Comparison of ENCODE assay signal across 8 cellular contexts in genomic region chr17:40122944-40123810, GRCh38. TPM values are rescaled to one million over a fixed set of nuclear protein-coding genes. Genes with fewer than 3 reads are reported as not detected.
DNase-seq lines count a peak whose midpoint lies in the region; ATAC-seq, FAIRE-seq and TF ChIP-seq lines count a peak whose summit lies in the region.

No MANE protein-coding gene starts in this region.

- 0 out of 2 replicates have a peak overlapping the region, but pooled peaks have one; percentile 34 for H2BK20ac ChIP-seq in IMR-90 (ENCODE audit: low read depth, low read length)

- H3K4ac ChIP-seq in IMR-90 (ENCODE audit: low read depth, low read length) = peak overlapping the region; percentile 97

- POLR2A ChIA-PET in A673 (lab: Charles Lee; ENCODE audit: low non-redundant PET) (interaction anchor here (0.6 kb wide), 1 partner anchor 22 kb away, joined by 4 read pairs; no protein-coding TSS in a partner anchor), IMR-90 (lab: Charles Lee; ENCODE audit: unreplicated experiment) (interaction anchor here (0.8 to 1.6 kb wide), 3 partner anchors 10 to 16 kb away, joined by 3 to 5 read pairs (median 4); no protein-coding TSS in a partner anchor)

- peak overlapping the region; percentile 83 for H2BK120ac ChIP-seq in IMR-90 (ENCODE audit: low read depth, low read length)

- H3K4me3 ChIP-seq in A673 (ENCODE audit: low read depth, low read length, poor library complexity, severe bottlenecking) (peak overlapping the region; percentile 96), IMR-90 (ENCODE audit: insufficient read depth, low read depth, low read length) (peak overlapping the region; percentile 93), RWPE2 (ENCODE audit: severe bottlenecking) (peak overlapping the region; percentile 91), prostate gland (peak overlapping the region; percentile 100)

- H3K9me3 ChIP-seq in A673 (ENCODE audit: low read depth, low read length, poor library complexity, severe bottlenecking) = no peaks in the 10 kb centered on the region
- H3K9me3 ChIP-seq in IMR-90 (ENCODE audit: control insufficient read depth, insufficient read depth, low read length) = no peaks in the 10 kb centered on the region
- no peaks in the 10 kb centered on the region for H3K9me3 ChIP-seq in RWPE2 (ENCODE audit: severe bottlenecking)
- no peaks in the 10 kb centered on the region for H3K9me3 ChIP-seq in prostate gland

- ATAC-seq in IMR-90 (ENCODE audit: low read depth) = no peak
- peak; percentile 10 for ATAC-seq in RWPE2 (ENCODE audit: low read depth)
- peak; percentile 31 for ATAC-seq in left ventricle myocardium superior
- no peak for ATAC-seq in HG03457 (IDR thresholded peaks at IDR 0.05; ENCODE audit: unreplicated experiment)

- H3K4me2 ChIP-seq in IMR-90 (ENCODE audit: low read depth, low read length) = peak overlapping the region; percentile 89

- dilution Hi-C loops in IMR-90 (cut with HindIII; ENCODE audit: low sequenced_read_pairs, unreplicated experiment) = no loop called here

- H3K4me1 ChIP-seq in A673 (ENCODE audit: insufficient read depth, low read length, poor library complexity, severe bottlenecking) (no peaks in the 10 kb centered on the region), IMR-90 (ENCODE audit: control insufficient read depth, insufficient read depth, low read length) (peaks cover 4% of the 10 kb centered on the region), RWPE2 (ENCODE audit: insufficient read depth, poor library complexity, severe bottlenecking) (peaks cover 6% of the 10 kb centered on the region), prostate gland (replicated peaks) (no peaks in the 10 kb centered on the region)

- H2AK9ac ChIP-seq in IMR-90 (replicated peaks; ENCODE audit: low read depth, low read length, poor library complexity) = peak overlapping the region; percentile 100

- DNase-seq in A673 (ENCODE audit: low spot score) (peak; percentile 52), GM12891 (ENCODE audit: insufficient read length, low spot score) (peak; percentile 51), IMR-90 (peak; percentile 30), RWPE2 (ENCODE audit: low spot score) (no peak), amygdala (lab: John Stamatoyannopoulos, UW) (peak in 33 of 56 donors; percentile 10 to 60 (median 34)), left ventricle myocardium superior (peak; percentile 56), prostate gland (ENCODE audit: low spot score) (peak; percentile 49)

- peak overlapping the region; percentile 95 for H3K23ac ChIP-seq in IMR-90 (ENCODE audit: low read depth, low read length)

- peak overlapping the region; percentile 98 for H3K14ac ChIP-seq in IMR-90 (replicated peaks; ENCODE audit: low read depth, low read length)

- TF ChIP-seq RAD21 in IMR-90 (IDR thresholded peaks at IDR 0.05; ENCODE audit: low read length) = no peak

- intact Hi-C loops in A673 (cut with micrococcal nuclease; ENCODE audit: unreplicated experiment) (no loop called here), IMR-90 (cut with micrococcal nuclease) (loop anchor here (1.0 kb wide), 1 partner anchor 10 kb away; no protein-coding TSS in a partner anchor), left ventricle myocardium superior (cut with micrococcal nuclease) (no loop called here), prostate gland (cut with DNase I) (loop anchor here (5.0 kb wide), 1 partner anchor 219 kb away; no protein-coding TSS in a partner anchor)

- in situ Hi-C loops in IMR-90 (cut with MboI; ENCODE audit: low sequenced_read_pairs) = no loop called here

- H3K27ac ChIP-seq in A673 (ENCODE audit: low read depth, low read length, poor library complexity, severe bottlenecking) = peak overlapping the region; percentile 91
- H3K27ac ChIP-seq in IMR-90 (ENCODE audit: insufficient read depth, low read length) = peak overlapping the region; percentile 74
- H3K27ac ChIP-seq in RWPE2 (ENCODE audit: poor library complexity, severe bottlenecking) = peak overlapping the region; percentile 84
- H3K27ac ChIP-seq in prostate gland = peak overlapping the region; percentile 100

- H3K79me1 ChIP-seq in IMR-90 (ENCODE audit: low read depth in 1 of 2, low read length in 2 of 2) = peaks cover 10 to 53% of the 10 kb centered on the region in 2 experiments

- peak; percentile 81 for FAIRE-seq in GM12891 (lab: Jason Lieb, UNC)

- peak overlapping the region; percentile 71 for H3K18ac ChIP-seq in IMR-90 (ENCODE audit: low read depth, low read length)

- peak overlapping the region; percentile 87 for H3K9ac ChIP-seq in IMR-90 (ENCODE audit: low read depth, low read length)

- H2AK5ac ChIP-seq in IMR-90 (ENCODE audit: low read depth, low read length) = peak overlapping the region; percentile 76

- H3K36me3 ChIP-seq in A673 (ENCODE audit: insufficient read depth, low read length, poor library complexity, severe bottlenecking) (peaks cover 18% of the 10 kb centered on the region), IMR-90 (ENCODE audit: control insufficient read depth, insufficient read depth, low read length) (peaks cover 15% of the 10 kb centered on the region), RWPE2 (ENCODE audit: low read depth) (peaks cover 51% of the 10 kb centered on the region), prostate gland (no peaks in the 10 kb centered on the region)

- peaks cover 39% of the 10 kb centered on the region for H4K20me1 ChIP-seq in IMR-90 (ENCODE audit: insufficient read depth, low read length)

- CTCF ChIA-PET in A673 (lab: Charles Lee) (interaction anchor here (0.5 to 0.7 kb wide), 2 partner anchors 9 to 10 kb away, joined by 3 to 6 read pairs; no protein-coding TSS in a partner anchor), IMR-90 (lab: Yijun Ruan, JAX) (interaction anchor here (1.5 to 1.8 kb wide), 2 partner anchors 10 to 85 kb away, joined by 7 to 11 read pairs; no protein-coding TSS in a partner anchor)

- peak overlapping the region; percentile 82 for H2AFZ ChIP-seq in IMR-90 (replicated peaks; ENCODE audit: low read length, poor library complexity)

- BruUV-seq in A673 (replicated peaks; lab: Mats Ljungman, UMichigan) = no TSS peak
- no TSS peak for BruUV-seq in IMR-90 (replicated peaks; lab: Mats Ljungman, UMichigan)

- peak overlapping the region; percentile 97 for H2BK5ac ChIP-seq in IMR-90 (ENCODE audit: low read depth, low read length, poor library complexity, severe bottlenecking)

- TF ChIP-seq CTCF in A673 (conservative IDR thresholded peaks at IDR 0.05; ENCODE audit: low read depth, low read length) (no peak), IMR-90 (conservative IDR thresholded peaks at IDR 0.05; ENCODE audit: low read depth, low read length) (no peak), RWPE2 (IDR thresholded peaks at IDR 0.05; ENCODE audit: poor library complexity, severe bottlenecking) (no peak), prostate gland (IDR thresholded peaks at IDR 0.05) (peak in 2 of 4 experiments; percentile 15 to 35)

- no peak for TF ChIP-seq POLR2A in GM12891 (IDR thresholded peaks at IDR 0.05; ENCODE audit: low read depth, low read length)
- TF ChIP-seq POLR2A in IMR-90 (IDR thresholded peaks at IDR 0.05; ENCODE audit: low read depth, low read length) = no peak
- no peak for TF ChIP-seq POLR2A in prostate gland (IDR thresholded peaks at IDR 0.05)

- H4K91ac ChIP-seq in IMR-90 (ENCODE audit: insufficient read depth, low read depth, low read length) = peak overlapping the region; percentile 81

- H3K56ac ChIP-seq in IMR-90 (ENCODE audit: extremely low read depth, insufficient read depth, low read length) = peak overlapping the region; percentile 71

- H4K8ac ChIP-seq in IMR-90 (ENCODE audit: low read depth in 2 of 2, low read length in 2 of 2) = peak overlapping the region; percentile 24 to 71; a peak in 2 of 4 replicates

- peaks cover 3% of the 10 kb centered on the region for H3K9me1 ChIP-seq in IMR-90 (ENCODE audit: insufficient read depth, low read length)

- 0 to 100% methylated on average over 2 to 18 of the region's 48 CpGs for whole genome bisulfite sequencing in IMR-90 (ENCODE audit: extremely low coverage in 2 of 2, insufficient read length in 1 of 2), 2 experiments
- under 1% methylated on average over 36 of the region's 48 CpGs for WGBS in prostate gland

- H2BK15ac ChIP-seq in IMR-90 (ENCODE audit: low read depth, low read length) = no peak overlapping the region; the same call in 2 of the 3 replicates

- no peaks in the 10 kb centered on the region for H3K27me3 ChIP-seq in A673 (replicated peaks; ENCODE audit: insufficient read depth, low read depth, low read length, poor library complexity)
- no peaks in the 10 kb centered on the region for H3K27me3 ChIP-seq in IMR-90 (ENCODE audit: control insufficient read depth, insufficient read depth, low read length)
- no peaks in the 10 kb centered on the region for H3K27me3 ChIP-seq in RWPE2 (ENCODE audit: insufficient read depth, poor library complexity, severe bottlenecking)
- no peaks in the 10 kb centered on the region for H3K27me3 ChIP-seq in prostate gland (replicated peaks; ENCODE audit: insufficient read depth)

- peak overlapping the region; percentile 81; the same call in 1 of the 2 replicates for H4K5ac ChIP-seq in IMR-90 (ENCODE audit: low read depth, low read length)

RNA-seq across cellular contexts. Expression of gene MSL1, which starts 1.4 kb away (rescaled TPM):
- 56.9 and 59.9 TPM in 2 replicates for total RNA-seq in A673 (2021)
- 42.1 TPM for polyA plus RNA-seq in GM12891 (2012; ENCODE audit: low read depth, missing spikeins)
- 28.3 and 29.7 TPM in 2 replicates for total RNA-seq in IMR-90 (2012; rRNA removed)
- polyA plus RNA-seq in IMR-90 (2012; rRNA removed) = 38.4 and 48.4 TPM in 2 replicates
- 12.2 and 14.7 TPM in 2 replicates for polyA plus RNA-seq in IMR-90 (2012; cell fraction: cytosol; rRNA removed)
- 45.5 and 129 TPM in 2 replicates for polyA plus RNA-seq in IMR-90 (2012; cell fraction: nucleus; rRNA removed; ENCODE audit: low replicate concordance)
- total RNA-seq in left ventricle myocardium superior = 49.1 TPM
- 100 to 1,000 TPM in 1 of 2 donors, 10 to 100 TPM in 1; 77.0 to 112 TPM for total RNA-seq in prostate gland

RNA-seq across cellular contexts. Expression of gene CASC3, which starts 17.2 kb away (rescaled TPM):
- total RNA-seq in A673 (2021) = 65.1 and 66.5 TPM in 2 replicates
- polyA plus RNA-seq in GM12891 (2012; ENCODE audit: low read depth, missing spikeins) = 34.8 TPM
- total RNA-seq in IMR-90 (2012; rRNA removed) = 24.4 and 25.1 TPM in 2 replicates
- 36.2 and 38.9 TPM in 2 replicates for polyA plus RNA-seq in IMR-90 (2012; rRNA removed)
- polyA plus RNA-seq in IMR-90 (2012; cell fraction: cytosol; rRNA removed) = 15.9 and 19.2 TPM in 2 replicates
- polyA plus RNA-seq in IMR-90 (2012; cell fraction: nucleus; rRNA removed; ENCODE audit: low replicate concordance) = 83.7 and 153 TPM in 2 replicates
- total RNA-seq in left ventricle myocardium superior = 48.1 TPM
- 10 to 100 TPM; 59.8 to 94.3 TPM for total RNA-seq in prostate gland

RNA-seq across cellular contexts. Expression of gene NR1D1, which starts 22.8 kb away (rescaled TPM):
- 1.9 and 2.6 TPM in 2 replicates for total RNA-seq in A673 (2021)
- polyA plus RNA-seq in GM12891 (2012; ENCODE audit: low read depth, missing spikeins) = 1.6 TPM
- total RNA-seq in IMR-90 (2012; rRNA removed) = 0.28 and 0.36 TPM in 2 replicates
- polyA plus RNA-seq in IMR-90 (2012; rRNA removed) = 4.4 and 7.2 TPM in 2 replicates
- 4.1 and 8.6 TPM in 2 replicates for polyA plus RNA-seq in IMR-90 (2012; cell fraction: cytosol; rRNA removed)
- polyA plus RNA-seq in IMR-90 (2012; cell fraction: nucleus; rRNA removed; ENCODE audit: low replicate concordance) = 11.1 and 25.2 TPM in 2 replicates
- total RNA-seq in left ventricle myocardium superior = 21.5 TPM
- total RNA-seq in prostate gland = 10 to 100 TPM; 10.7 to 35.2 TPM

RNA-seq across cellular contexts. Expression of gene RAPGEFL1, which starts 54.1 kb away (rescaled TPM):
- 11.4 and 11.9 TPM in 2 replicates for total RNA-seq in A673 (2021)
- 1.4 TPM for polyA plus RNA-seq in GM12891 (2012; ENCODE audit: low read depth, missing spikeins)
- 0.28 and 0.54 TPM in 2 replicates for total RNA-seq in IMR-90 (2012; rRNA removed)
- 5.6 and 6.3 TPM in 2 replicates for polyA plus RNA-seq in IMR-90 (2012; rRNA removed)
- 2.3 and 2.8 TPM in 2 replicates for polyA plus RNA-seq in IMR-90 (2012; cell fraction: cytosol; rRNA removed)
- 39.7 and 48.9 TPM in 2 replicates for polyA plus RNA-seq in IMR-90 (2012; cell fraction: nucleus; rRNA removed; ENCODE audit: low replicate concordance)
- 3.8 TPM for total RNA-seq in left ventricle myocardium superior
- 10 to 100 TPM; 14.2 to 25.1 TPM for total RNA-seq in prostate gland

Comparison
In these comparisons a context has a peak if more than half of its experiments do, and no peak if none do; other contexts are left out.
1. ATAC-seq: peak in RWPE2 (single experiment) and left ventricle myocardium superior (single experiment); none in IMR-90 (single experiment) and HG03457 (single experiment).
2. intact Hi-C loops: an anchor here in IMR-90 (1.0 kb wide) and prostate gland (5.0 kb wide); none called in A673 and left ventricle myocardium superior.
3. Peak in every context shown above with its lines, with median percentiles within 50 percentile points of each other: H3K27ac ChIP-seq and H3K4me3 ChIP-seq.